Comparison of ENCODE assay signal across 1 cellular context in genomic region chr2:8629402-8629801, GRCh38.
TF ChIP-seq lines count a peak whose summit lies in the region.

No MANE protein-coding gene starts in this region.

TF ChIP-seq in HepG2, 621 proteins besides CTCF, POLR2A, EP300 and RAD21 (continued from another document and continues in another):
- TF ChIP-seq TFAP4 (IDR thresholded peaks at IDR 0.05; ENCODE audit: borderline replicate concordance, low read depth) = no peak
- TF ChIP-seq ATRX (CRISPR knock-in tag; IDR thresholded peaks at IDR 0.05; ENCODE audit: borderline replicate concordance) = no peak
- TF ChIP-seq SMYD3 (CRISPR knock-in tag; IDR thresholded peaks at IDR 0.05) = no peak
- peak; percentile 16; the same call in 1 of the 2 replicates for TF ChIP-seq SAP130 (CRISPR knock-in tag; IDR thresholded peaks at IDR 0.05; ENCODE audit: low read depth)
- TF ChIP-seq ZNF256 (CRISPR knock-in tag; conservative IDR thresholded peaks at IDR 0.05) = no peak
- TF ChIP-seq REL (CRISPR knock-in tag; conservative IDR thresholded peaks at IDR 0.05) = no peak
- TF ChIP-seq CSRNP1 (CRISPR knock-in tag; IDR thresholded peaks at IDR 0.05) = no peak
- TF ChIP-seq FOXJ3 (CRISPR knock-in tag; IDR thresholded peaks at IDR 0.05; ENCODE audit: borderline replicate concordance) = no peak
- TF ChIP-seq ELF3 (CRISPR knock-in tag; IDR thresholded peaks at IDR 0.05) = no peak
- TF ChIP-seq HOXA9 (CRISPR knock-in tag; IDR thresholded peaks at IDR 0.05; ENCODE audit: borderline replicate concordance) = no peak
- TF ChIP-seq TEAD3 (CRISPR knock-in tag; optimal IDR thresholded peaks at IDR 0.05; ENCODE audit: borderline replicate concordance) = peak; percentile 83
- no peak for TF ChIP-seq ZNF3 (CRISPR knock-in tag; IDR thresholded peaks at IDR 0.05)
- TF ChIP-seq RBM39 (IDR thresholded peaks at IDR 0.05; ENCODE audit: low read depth, low read length, poor library complexity, severe bottlenecking) = no peak
- no peak for TF ChIP-seq TAF1 (CRISPR knock-in tag; IDR thresholded peaks at IDR 0.05)
- TF ChIP-seq ZFP36L2 (CRISPR knock-in tag; IDR thresholded peaks at IDR 0.05) = no peak
- TF ChIP-seq SRSF9 (IDR thresholded peaks at IDR 0.05; ENCODE audit: borderline replicate concordance, insufficient read depth, low read depth, low read length, poor library complexity, severe bottlenecking) = no peak
- no peak for TF ChIP-seq ZNF20 (CRISPR knock-in tag; IDR thresholded peaks at IDR 0.05)
- no peak for TF ChIP-seq ZBED4 (CRISPR knock-in tag; IDR thresholded peaks at IDR 0.05; ENCODE audit: borderline replicate concordance)
- no peak for TF ChIP-seq CBX2 (IDR thresholded peaks at IDR 0.05; ENCODE audit: low read depth, low read length)
- no peak for TF ChIP-seq CBX2 (CRISPR knock-in tag; IDR thresholded peaks at IDR 0.05; ENCODE audit: low read depth)
- TF ChIP-seq DR1 (CRISPR knock-in tag; IDR thresholded peaks at IDR 0.05) = no peak
- TF ChIP-seq TRAFD1 (CRISPR knock-in tag; IDR thresholded peaks at IDR 0.05; ENCODE audit: borderline replicate concordance) = no peak
- TF ChIP-seq ZSCAN25 (CRISPR knock-in tag; IDR thresholded peaks at IDR 0.05) = no peak
- TF ChIP-seq PRDM4 (CRISPR knock-in tag; IDR thresholded peaks at IDR 0.05; ENCODE audit: borderline replicate concordance) = no peak
- no peak for TF ChIP-seq PLSCR1 (CRISPR knock-in tag; IDR thresholded peaks at IDR 0.05; ENCODE audit: borderline replicate concordance)
- no peak for TF ChIP-seq SNAPC5 (CRISPR knock-in tag; IDR thresholded peaks at IDR 0.05; ENCODE audit: borderline replicate concordance)
- TF ChIP-seq ZMAT3 (CRISPR knock-in tag; conservative IDR thresholded peaks at IDR 0.05) = 0 out of 2 replicates have a peak, but pooled peaks have one; percentile 67
- peak; percentile 30; the same call in 1 of the 2 replicates for TF ChIP-seq ZFY (CRISPR knock-in tag; IDR thresholded peaks at IDR 0.05)
- no peak for TF ChIP-seq ZSCAN12 (CRISPR knock-in tag; IDR thresholded peaks at IDR 0.05)
- no peak for TF ChIP-seq DMTF1 (CRISPR knock-in tag; IDR thresholded peaks at IDR 0.05)
- no peak for TF ChIP-seq EZH2 (conservative IDR thresholded peaks at IDR 0.05; ENCODE audit: low read depth, low read length)
- TF ChIP-seq ZXDC (CRISPR knock-in tag; IDR thresholded peaks at IDR 0.05) = no peak
- TF ChIP-seq ZNF235 (CRISPR knock-in tag; IDR thresholded peaks at IDR 0.05; ENCODE audit: borderline replicate concordance) = no peak
- TF ChIP-seq MTA3 (CRISPR knock-in tag; IDR thresholded peaks at IDR 0.05) = no peak
- no peak for TF ChIP-seq RXRB (CRISPR knock-in tag; IDR thresholded peaks at IDR 0.05; ENCODE audit: borderline replicate concordance)
- no peak for TF ChIP-seq ZNF382 (CRISPR knock-in tag; IDR thresholded peaks at IDR 0.05; ENCODE audit: borderline replicate concordance)
- no peak for TF ChIP-seq STAT5B (CRISPR knock-in tag; IDR thresholded peaks at IDR 0.05)
- no peak for TF ChIP-seq ATAD3A (CRISPR knock-in tag; IDR thresholded peaks at IDR 0.05)
- peak; percentile 55; the same call in 1 of the 2 replicates for TF ChIP-seq USF2 (IDR thresholded peaks at IDR 0.05; ENCODE audit: low read depth, low read length)
- TF ChIP-seq USF2 (CRISPR knock-in tag; IDR thresholded peaks at IDR 0.05; ENCODE audit: borderline replicate concordance) = peak; percentile 65; the same call in 1 of the 2 replicates
- no peak for TF ChIP-seq SUZ12 (IDR thresholded peaks at IDR 0.05; ENCODE audit: low read depth, low read length)
- TF ChIP-seq NCOA1 (CRISPR knock-in tag; IDR thresholded peaks at IDR 0.05) = no peak
- no peak for TF ChIP-seq POGZ (CRISPR knock-in tag; IDR thresholded peaks at IDR 0.05)
- TF ChIP-seq NFKBIZ (CRISPR knock-in tag; IDR thresholded peaks at IDR 0.05) = no peak
- TF ChIP-seq HNRNPUL1 (IDR thresholded peaks at IDR 0.05; ENCODE audit: low read depth, low read length) = no peak
- peak; percentile 15; the same call in 1 of the 2 replicates for TF ChIP-seq RARA (CRISPR knock-in tag; IDR thresholded peaks at IDR 0.05)
- no peak for TF ChIP-seq TAF15 (IDR thresholded peaks at IDR 0.05; ENCODE audit: low read depth, low read length, poor library complexity, severe bottlenecking)
- no peak for TF ChIP-seq KDM5A (IDR thresholded peaks at IDR 0.05; ENCODE audit: borderline replicate concordance, low read length)
- TF ChIP-seq ZNF556 (CRISPR knock-in tag; IDR thresholded peaks at IDR 0.05; ENCODE audit: borderline replicate concordance) = no peak
